8 cellular contexts compared by ENCODE assay signal in genomic region chr16:13453938-13454553, GRCh38.
DNase-seq lines count a peak whose midpoint lies in the region; ATAC-seq and TF ChIP-seq lines count a peak whose summit lies in the region.

No MANE protein-coding gene starts in this region.

- H2AK5ac ChIP-seq in mesendoderm (ENCODE audit: low read length), result no peak overlapping the region

- H3K9me3 ChIP-seq in ascending aorta, result no peaks in the 10 kb centered on the region

- intact Hi-C loops in ascending aorta (cut with DNase I), result no loop called here

- H4K8ac ChIP-seq in mesendoderm (ENCODE audit: low read depth, low read length), result no peak overlapping the region

- peak; percentile 26 to 27 for DNase-seq in activated T-cell treated with anti-CD3 and anti-CD28 coated beads, Interleukin-2, amount 50 U/mL, for 48 hours
- no peak for DNase-seq in activated T-cell treated with anti-CD3 and anti-CD28 coated beads, Interleukin-2, amount 50 U/mL, for 24 hours
- DNase-seq in NCI-H1105 treated with DMSO at 0.1 percent for 48 hours (lab: John Stamatoyannopoulos, UW), result peak; percentile 53
- no peak for DNase-seq in ascending aorta (ENCODE audit: low spot score in 2 of 2)
- peak; percentile 57 for DNase-seq in mesendoderm
- no peak for DNase-seq in NCI-H2081 treated with DMSO at 0.1 percent for 48 hours (lab: John Stamatoyannopoulos, UW)

- H3K36me3 ChIP-seq in ascending aorta, result no peaks in the 10 kb centered on the region
- no peaks in the 10 kb centered on the region for H3K36me3 ChIP-seq in mesendoderm (ENCODE audit: control insufficient read depth, insufficient read depth, low read length)

- peak in 2 of 3 experiments; percentile 14 to 28 for TF ChIP-seq CTCF in ascending aorta (IDR thresholded peaks at IDR 0.05)

- H3K36me3 Mint-ChIP-seq in activated T-cell treated with anti-CD3 and anti-CD28 coated beads, Interleukin-2, amount 50 U/mL, for 24 hours (ENCODE audit: low read depth), result no peaks in the 10 kb centered on the region

- no peak overlapping the region for H3K9ac ChIP-seq in mesendoderm (ENCODE audit: low read length)

- ATAC-seq in HG03139 (IDR thresholded peaks at IDR 0.05; ENCODE audit: unreplicated experiment), result no peak
- ATAC-seq in HG02759 (IDR thresholded peaks at IDR 0.05; ENCODE audit: unreplicated experiment), result no peak

- no peak overlapping the region for H2BK120ac ChIP-seq in mesendoderm (ENCODE audit: low read depth, low read length)

- no peak overlapping the region for H3K18ac ChIP-seq in mesendoderm (ENCODE audit: low read length)

- H3K4me3 ChIP-seq in ascending aorta, result no peak overlapping the region
- no peak overlapping the region for H3K4me3 ChIP-seq in mesendoderm (ENCODE audit: low read length)

- no peak overlapping the region for H2BK5ac ChIP-seq in mesendoderm (ENCODE audit: low read length)

- no peak overlapping the region for H3K4me2 ChIP-seq in mesendoderm (ENCODE audit: low read length)

- no peak overlapping the region for H2BK15ac ChIP-seq in mesendoderm (replicated peaks; ENCODE audit: low read depth)

- H3K79me1 ChIP-seq in mesendoderm (ENCODE audit: low read length), result no peaks in the 10 kb centered on the region

- 100% methylated on average over 1 of the region's 10 CpGs for WGBS in mesendoderm (ENCODE audit: extremely low coverage, insufficient coverage, low lambda C conversion rate)

- no peak overlapping the region for H3K4me3 Mint-ChIP-seq in activated T-cell treated with anti-CD3 and anti-CD28 coated beads, Interleukin-2, amount 50 U/mL, for 24 hours

- no peak overlapping the region for H3K23ac ChIP-seq in mesendoderm (ENCODE audit: low read length)

- H3K27ac ChIP-seq in ascending aorta (no peak overlapping the region), mesendoderm (ENCODE audit: low read depth, low read length) (no peak overlapping the region)

- H3K56ac ChIP-seq in mesendoderm (ENCODE audit: low read length), result no peak overlapping the region

- H3K79me2 ChIP-seq in mesendoderm (ENCODE audit: control insufficient read depth, insufficient read depth, low read length), result no peaks in the 10 kb centered on the region

- H3K27me3 Mint-ChIP-seq in activated T-cell treated with anti-CD3 and anti-CD28 coated beads, Interleukin-2, amount 50 U/mL, for 24 hours, result no peaks in the 10 kb centered on the region

- H3K27me3 ChIP-seq in ascending aorta, result no peaks in the 10 kb centered on the region
- H3K27me3 ChIP-seq in mesendoderm (ENCODE audit: insufficient read depth, low read length, poor library complexity), result no peaks in the 10 kb centered on the region

- H3K9me3 Mint-ChIP-seq in activated T-cell treated with anti-CD3 and anti-CD28 coated beads, Interleukin-2, amount 50 U/mL, for 24 hours, result no peaks in the 10 kb centered on the region

- no peak overlapping the region for H3K27ac Mint-ChIP-seq in activated T-cell treated with anti-CD3 and anti-CD28 coated beads, Interleukin-2, amount 50 U/mL, for 24 hours

- no peak overlapping the region for H3K4ac ChIP-seq in mesendoderm (ENCODE audit: low read depth, low read length)

- no peak overlapping the region for H4K5ac ChIP-seq in mesendoderm (ENCODE audit: low read length)

- H3K4me1 ChIP-seq in ascending aorta, result no peaks in the 10 kb centered on the region
- no peaks in the 10 kb centered on the region for H3K4me1 ChIP-seq in mesendoderm (ENCODE audit: control insufficient read depth, low read depth, low read length)

- no peaks in the 10 kb centered on the region for H3K4me1 Mint-ChIP-seq in activated T-cell treated with anti-CD3 and anti-CD28 coated beads, Interleukin-2, amount 50 U/mL, for 24 hours (ENCODE audit: low read depth)

Comparison
In these comparisons a context has a peak if more than half of its experiments do, and no peak if none do; other contexts are left out.
1. DNase-seq: peak in activated T-cell treated with anti-CD3 and anti-CD28 coated beads, Interleukin-2, amount 50 U/mL, for 48 hours (2 of 2), NCI-H1105 treated with DMSO at 0.1 percent for 48 hours (single experiment) and mesendoderm (single experiment); none in activated T-cell treated with anti-CD3 and anti-CD28 coated beads, Interleukin-2, amount 50 U/mL, for 24 hours (single experiment), ascending aorta (0 of 2) and NCI-H2081 treated with DMSO at 0.1 percent for 48 hours (single experiment).